12 cellular contexts compared by ENCODE assay signal in genomic region chr10:21363753-21364104, GRCh38.
A peak's percentile ranks its signal among the peaks of the same experiment; 100 is the strongest.
DNase-seq lines count a peak whose midpoint lies in the region; ATAC-seq and TF ChIP-seq lines count a peak whose summit lies in the region.
"Had no signal": no experiment of that assay in that cellular context is flagged by ENCODE, and none has a peak within 500 bp of the region (broad histone marks: within the 10 kb centered on the region; RNA-seq: fewer than 3 reads in every experiment).

No MANE protein-coding gene starts in this region.

- DNase-seq in Calu3, result no peak
- no peak for DNase-seq in Panc1 (ENCODE audit: low read depth, low spot score)
- DNase-seq in endodermal cell, result peak; percentile 22
- DNase-seq in nephron progenitor cell, result no peak
- no peak for DNase-seq in SIG-M5 treated with dmso at 0.1 percent for 504 hours (lab: John Stamatoyannopoulos, UW; ENCODE audit: unreplicated experiment)
- DNase-seq in NCI-H526 treated with DMSO at 0.1 percent for 48 hours (lab: John Stamatoyannopoulos, UW), result no peak
- DNase-seq in activated CD8-positive, alpha-beta T cell treated with anti-CD3 and anti-CD28 coated beads for 36 hours, result no peak
- no peak for DNase-seq in Kasumi-1 (lab: John Stamatoyannopoulos, UW)
- DNase-seq: activated gamma-delta T cell; stimulated activated CD4-positive, alpha-beta T cell treated with anti-CD3 and anti-CD28 coated beads, Interleukin-2, amount 100 ng/mL, for 24 hours; stimulated activated naive B cell treated with anti-CD40 and anti-IgM and Interleukin-4, amounts not matched to agents 10 μg/mL and 1 μg/mL and 100 μg/mL, for 72 hours had no signal

- H3K27ac ChIP-seq in Panc1 (ENCODE audit: low read length) (peak overlapping the region; percentile 99), endodermal cell (ENCODE audit: low read depth, low read length) (peak overlapping the region; percentile 87)

- H3K9me3 Mint-ChIP-seq in Calu3 (ENCODE audit: low read depth, unreplicated experiment) (no peaks in the 10 kb centered on the region), endodermal cell (peaks cover 2% of the 10 kb centered on the region), nephron progenitor cell (no peaks in the 10 kb centered on the region)
- no peaks in the 10 kb centered on the region for H3K9me3 Mint-ChIP-seq in activated CD8-positive, alpha-beta T cell treated with anti-CD3 and anti-CD28 coated beads for 36 hours
- H3K9me3 Mint-ChIP-seq: stimulated activated naive B cell treated with anti-CD40 and anti-IgM and Interleukin-4, amounts not matched to agents 10 μg/mL and 1 μg/mL and 100 μg/mL, for 72 hours had no signal

- H3K9me3 ChIP-seq in Panc1 (ENCODE audit: control insufficient read depth, insufficient read depth, low read depth, low read length), result no peaks in the 10 kb centered on the region
- no peaks in the 10 kb centered on the region for H3K9me3 ChIP-seq in endodermal cell (ENCODE audit: control insufficient read depth, low read length)

- H3K4me3 Mint-ChIP-seq in Calu3 (ENCODE audit: low read depth, unreplicated experiment) (peak overlapping the region; percentile 6), endodermal cell (peak overlapping the region; percentile 11), nephron progenitor cell (peak overlapping the region; percentile 3)
- no peak overlapping the region for H3K4me3 Mint-ChIP-seq in activated CD8-positive, alpha-beta T cell treated with anti-CD3 and anti-CD28 coated beads for 36 hours
- H3K4me3 Mint-ChIP-seq: B cell; stimulated activated naive B cell treated with anti-CD40 and anti-IgM and Interleukin-4, amounts not matched to agents 10 μg/mL and 1 μg/mL and 100 μg/mL, for 72 hours had no signal

- in situ Hi-C loops in Panc1 (cut with HindIII; ENCODE audit: low pct_unique_long_range_greater_than_20kb, low sequenced_read_pairs), result no loop called here

- H3K27ac Mint-ChIP-seq in Calu3 (ENCODE audit: unreplicated experiment), result peak overlapping the region; percentile 55
- H3K27ac Mint-ChIP-seq in endodermal cell, result peak overlapping the region; percentile 99
- peak overlapping the region; percentile 98 for H3K27ac Mint-ChIP-seq in nephron progenitor cell
- no peak overlapping the region for H3K27ac Mint-ChIP-seq in activated CD8-positive, alpha-beta T cell treated with anti-CD3 and anti-CD28 coated beads for 36 hours
- H3K27ac Mint-ChIP-seq: B cell; stimulated activated naive B cell treated with anti-CD40 and anti-IgM and Interleukin-4, amounts not matched to agents 10 μg/mL and 1 μg/mL and 100 μg/mL, for 72 hours had no signal

- peaks cover 35% of the 10 kb centered on the region for H3K4me1 Mint-ChIP-seq in Calu3 (ENCODE audit: low read depth, unreplicated experiment)
- peaks cover 33% of the 10 kb centered on the region for H3K4me1 Mint-ChIP-seq in endodermal cell
- peaks cover 40% of the 10 kb centered on the region for H3K4me1 Mint-ChIP-seq in nephron progenitor cell
- H3K4me1 Mint-ChIP-seq in activated CD8-positive, alpha-beta T cell treated with anti-CD3 and anti-CD28 coated beads for 36 hours (ENCODE audit: low read depth), result no peaks in the 10 kb centered on the region
- H3K4me1 Mint-ChIP-seq: B cell; stimulated activated naive B cell treated with anti-CD40 and anti-IgM and Interleukin-4, amounts not matched to agents 10 μg/mL and 1 μg/mL and 100 μg/mL, for 72 hours had no signal

- TF ChIP-seq CTCF in Calu3 (IDR thresholded peaks at IDR 0.05; ENCODE audit: unreplicated experiment) (no peak), Panc1 (IDR thresholded peaks at IDR 0.05) (no peak), endodermal cell (conservative IDR thresholded peaks at IDR 0.05) (no peak), nephron progenitor cell (IDR thresholded peaks at IDR 0.05) (no peak)
- no peak for TF ChIP-seq CTCF in activated CD8-positive, alpha-beta T cell treated with anti-CD3 and anti-CD28 coated beads for 36 hours (IDR thresholded peaks at IDR 0.05)

- peaks cover 33% of the 10 kb centered on the region for H3K4me1 ChIP-seq in Panc1 (ENCODE audit: control insufficient read depth, insufficient read depth, low read length)
- peaks cover 16% of the 10 kb centered on the region for H3K4me1 ChIP-seq in endodermal cell (ENCODE audit: control insufficient read depth, insufficient read depth, low read length)

- CTCF ChIA-PET in Calu3 (lab: Charles Lee), result interaction anchor here (0.7 kb wide), 1 partner anchor 9 kb away, joined by 3 read pairs; no protein-coding TSS in a partner anchor
- CTCF ChIA-PET in Panc1 (lab: Charles Lee), result no interaction called here
- CTCF ChIA-PET in activated CD8-positive, alpha-beta T cell treated with anti-CD3 and anti-CD28 coated beads for 36 hours (lab: Charles Lee), result no interaction called here

- POLR2A ChIA-PET in Panc1 (lab: Charles Lee), result interaction anchor here (0.5 to 1.1 kb wide), 3 partner anchors 9 to 195 kb away, joined by 3 to 4 read pairs (median 3); no protein-coding TSS in a partner anchor
- POLR2A ChIA-PET in activated CD8-positive, alpha-beta T cell treated with anti-CD3 and anti-CD28 coated beads for 36 hours (lab: Charles Lee), result interaction anchor here (0.6 kb wide), 1 partner anchor 378 kb away, joined by 3 read pairs; no protein-coding TSS in a partner anchor

- H3K27me3 Mint-ChIP-seq in Calu3 (ENCODE audit: unreplicated experiment) (no peaks in the 10 kb centered on the region), endodermal cell (ENCODE audit: insufficient read depth) (no peaks in the 10 kb centered on the region), nephron progenitor cell (ENCODE audit: low read depth, poor library complexity) (no peaks in the 10 kb centered on the region)
- peaks cover 1% of the 10 kb centered on the region for H3K27me3 Mint-ChIP-seq in activated CD8-positive, alpha-beta T cell treated with anti-CD3 and anti-CD28 coated beads for 36 hours

- no peak overlapping the region for H3K4me3 ChIP-seq in Panc1 (ENCODE audit: low read depth in 2 of 2, low read length in 2 of 2)
- H3K4me3 ChIP-seq in endodermal cell (ENCODE audit: low read length), result peak overlapping the region; percentile 11

- H3K9ac ChIP-seq in endodermal cell (ENCODE audit: extremely low read depth, low read length, poor library complexity, severe bottlenecking), result peak overlapping the region; percentile 59

- no peak for ATAC-seq in Panc1
- ATAC-seq in activated CD8-positive, alpha-beta T cell treated with anti-CD3 and anti-CD28 coated beads for 36 hours, result no peak
- ATAC-seq: stimulated activated naive B cell treated with anti-CD40 and anti-IgM and Interleukin-4, amounts not matched to agents 10 μg/mL and 1 μg/mL and 100 μg/mL, for 72 hours had no signal

- intact Hi-C loops in Calu3 (cut with micrococcal nuclease; ENCODE audit: unreplicated experiment), result no loop called here
- intact Hi-C loops in Panc1 (cut with micrococcal nuclease; ENCODE audit: unreplicated experiment), result loop anchor here (10.0 kb wide), 2 partner anchors 69 to 131 kb away; no protein-coding TSS in a partner anchor
- intact Hi-C loops in activated CD8-positive, alpha-beta T cell treated with anti-CD3 and anti-CD28 coated beads for 36 hours (cut with micrococcal nuclease), result no loop called here

- H3K36me3 ChIP-seq in Panc1 (ENCODE audit: control insufficient read depth, insufficient read depth, low read length), result no peaks in the 10 kb centered on the region
- no peaks in the 10 kb centered on the region for H3K36me3 ChIP-seq in endodermal cell (ENCODE audit: control insufficient read depth, insufficient read depth, low read length)

- H3K27me3 ChIP-seq in Panc1 (ENCODE audit: control insufficient read depth, insufficient read depth, low read length) (no peaks in the 10 kb centered on the region), endodermal cell (ENCODE audit: control insufficient read depth, insufficient read depth, low read length, poor library complexity, severe bottlenecking) (no peaks in the 10 kb centered on the region)

- H3K36me3 Mint-ChIP-seq in Calu3 (ENCODE audit: insufficient read depth, unreplicated experiment) (peaks cover 4% of the 10 kb centered on the region), endodermal cell (ENCODE audit: low read depth) (no peaks in the 10 kb centered on the region), nephron progenitor cell (ENCODE audit: low read depth) (no peaks in the 10 kb centered on the region)
- no peaks in the 10 kb centered on the region for H3K36me3 Mint-ChIP-seq in activated CD8-positive, alpha-beta T cell treated with anti-CD3 and anti-CD28 coated beads for 36 hours (ENCODE audit: low read depth)
- H3K36me3 Mint-ChIP-seq: stimulated activated naive B cell treated with anti-CD40 and anti-IgM and Interleukin-4, amounts not matched to agents 10 μg/mL and 1 μg/mL and 100 μg/mL, for 72 hours had no signal

- BruUV-seq in Calu3 (replicated peaks; lab: Mats Ljungman, UMichigan) (no TSS peak), Panc1 (replicated peaks; lab: Mats Ljungman, UMichigan) (no TSS peak)

- 58 to 67% methylated on average over 1 of the region's 1 CpG for WGBS in endodermal cell (ENCODE audit: insufficient coverage in 1 of 2, insufficient read length in 1 of 2), 2 experiments
